ENCODE assay signal across 9 cellular contexts in genomic region chr3:100209948-100210776, GRCh38. TPM values are rescaled to one million over a fixed set of nuclear protein-coding genes. Genes with fewer than 3 reads are reported as not detected.
A peak's percentile ranks its signal among the peaks of the same experiment; 100 is the strongest.
DNase-seq lines count a peak whose midpoint lies in the region; ATAC-seq lines count a peak whose summit lies in the region.
"Had no signal": no experiment of that assay in that cellular context is flagged by ENCODE, and none has a peak within 500 bp of the region (broad histone marks: within the 10 kb centered on the region; RNA-seq: fewer than 3 reads in every experiment).

No MANE protein-coding gene starts in this region.

- peak; percentile 91 for ATAC-seq in GM21360 (IDR thresholded peaks at IDR 0.05; ENCODE audit: unreplicated experiment)
- ATAC-seq in HG03565 (IDR thresholded peaks at IDR 0.05; ENCODE audit: unreplicated experiment): peak; percentile 92
- ATAC-seq: HCT116 had no signal

- H3K9me3 ChIP-seq in effector memory CD4-positive, alpha-beta T cell (ENCODE audit: control insufficient read depth, low read length): no peaks in the 10 kb centered on the region

- peak overlapping the region; percentile 30 for H3K27ac ChIP-seq in effector memory CD4-positive, alpha-beta T cell (ENCODE audit: insufficient read depth, low read length, poor library complexity, severe bottlenecking)
- peak overlapping the region; percentile 87 for H3K27ac ChIP-seq in rectal smooth muscle tissue (ENCODE audit: low read depth, low read length)

- H3K4me1 ChIP-seq in effector memory CD4-positive, alpha-beta T cell (ENCODE audit: control insufficient read depth, insufficient read depth, low read length, poor library complexity, severe bottlenecking): peaks cover 9% of the 10 kb centered on the region
- H3K4me1 ChIP-seq in rectal smooth muscle tissue (ENCODE audit: control insufficient read depth, insufficient read depth, low read length): peaks cover 14% of the 10 kb centered on the region

- peak; percentile 48 for DNase-seq in EH (ENCODE audit: low read depth)
- DNase-seq in effector memory CD4-positive, alpha-beta T cell: no peak
- DNase-seq in globus pallidus (ENCODE audit: low spot score): no peak
- DNase-seq in dedifferentiated amniotic fluid mesenchymal stem cell (ENCODE audit: extremely low spot score): no peak
- DNase-seq in G401 (ENCODE audit: low spot score): no peak

- no peaks in the 10 kb centered on the region for H3K27me3 ChIP-seq in effector memory CD4-positive, alpha-beta T cell (replicated peaks; ENCODE audit: control insufficient read depth, insufficient read depth, low read length, poor library complexity, severe bottlenecking)
- no peaks in the 10 kb centered on the region for H3K27me3 ChIP-seq in rectal smooth muscle tissue (ENCODE audit: control insufficient read depth, insufficient read depth, low read length)

- H3K36me3 ChIP-seq in effector memory CD4-positive, alpha-beta T cell (ENCODE audit: control insufficient read depth, insufficient read depth, low read length): no peaks in the 10 kb centered on the region
- H3K36me3 ChIP-seq in rectal smooth muscle tissue (ENCODE audit: control insufficient read depth, insufficient read depth, low read length): no peaks in the 10 kb centered on the region

- in situ Hi-C loops in G401 (cut with HindIII; ENCODE audit: low sequenced_read_pairs): no loop called here

- H3K4me3 ChIP-seq in effector memory CD4-positive, alpha-beta T cell (ENCODE audit: insufficient read depth, low read depth, low read length, poor library complexity, severe bottlenecking): peak overlapping the region; percentile 40
- H3K4me3 ChIP-seq in rectal smooth muscle tissue (ENCODE audit: low read length): no peak overlapping the region

- H3K9ac ChIP-seq in rectal smooth muscle tissue (ENCODE audit: low read length): no peak overlapping the region

RNA-seq across cellular contexts. Expression of gene TBC1D23, which starts 50.6 kb away (rescaled TPM):
- total RNA-seq in G401 (2014; rRNA removed; shearing (Covaris generic)): 15.5 and 28.4 TPM in 2 replicates
